18 cellular contexts compared by ENCODE assay signal in the genomic region with DNA sequence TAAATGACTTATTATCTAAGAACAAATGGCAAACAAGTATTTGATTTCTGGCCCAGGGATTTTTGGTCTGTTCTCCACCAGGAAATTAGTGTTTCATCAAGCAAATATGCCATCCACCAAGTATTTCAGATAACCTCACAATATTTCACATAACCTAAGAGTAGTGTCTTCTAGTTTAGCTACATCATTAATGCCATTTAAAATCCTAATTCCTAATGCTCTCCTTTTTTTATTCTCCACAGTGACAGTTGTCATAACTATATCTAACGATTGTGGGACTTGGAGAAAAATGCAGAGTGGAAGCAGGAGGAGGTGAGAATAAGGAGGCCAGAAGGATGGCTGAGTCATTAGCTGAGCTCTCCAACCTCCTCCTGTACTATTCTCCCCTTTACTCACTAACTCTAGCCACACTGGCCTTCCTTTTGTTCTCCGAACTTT. TPM values are rescaled to one million over a fixed set of nuclear protein-coding genes. Genes with fewer than 3 reads are reported as not detected.
DNase-seq lines count a peak whose midpoint lies in the region; ATAC-seq and TF ChIP-seq lines count a peak whose summit lies in the region.
"Had no signal": no experiment of that assay in that cellular context is flagged by ENCODE, and none has a peak within 500 bp of the region (broad histone marks: within the 10 kb centered on the region; RNA-seq: fewer than 3 reads in every experiment).

No MANE protein-coding gene starts in this region.

- intact Hi-C loops in CD4-positive, alpha-beta memory T cell (cut with micrococcal nuclease): loop anchor here (1.0 kb wide), 1 partner anchor 325 kb away; no protein-coding TSS in a partner anchor
- intact Hi-C loops in thyroid gland (cut with DNase I): no loop called here

- POLR2A ChIA-PET in CD4-positive, alpha-beta memory T cell (lab: Charles Lee; ENCODE audit: partially characterized antibody): interaction anchor here (1.4 to 3.1 kb wide), 2 partner anchors 69 to 100 kb away, joined by 4 to 27 read pairs; no protein-coding TSS in a partner anchor

- no peak for DNase-seq in CD4-positive, alpha-beta memory T cell
- DNase-seq in LHCN-M2 (ENCODE audit: low read depth): peak; percentile 75
- no peak for DNase-seq in central memory CD8-positive, alpha-beta T cell (ENCODE audit: low spot score in 2 of 2)
- DNase-seq in myocyte (ENCODE audit: low read depth): peak; percentile 62
- DNase-seq in thyroid gland: no peak
- DNase-seq in NCI-H1105 (lab: John Stamatoyannopoulos, UW): no peak
- no peak for DNase-seq in T-helper 9 cell
- no peak for DNase-seq in AG08396 (ENCODE audit: low spot score)
- DNase-seq: activated CD4-positive, alpha-beta T cell treated with anti-CD3 and anti-CD28 coated beads, Interleukin-2, amount 10 ng/mL, durations not matched to agents 24 days and 14 days; cerebellar nuclear complex; foreskin melanocyte; H9; NCI-H1092; retina; stimulated activated CD4-positive, alpha-beta T cell treated with anti-CD3 and anti-CD28 coated beads, Interleukin-4, amount 100 ng/mL, for 1 hour; T-cell had no signal

- WGBS in thyroid gland, 2 donors: 87 to 89% methylated on average over 2 of the region's 2 CpGs

- no peak for TF ChIP-seq POLR2A in thyroid gland (IDR thresholded peaks at IDR 0.05)

- no peak for ATAC-seq in central memory CD8-positive, alpha-beta T cell (replicated peaks; ENCODE audit: extremely low read depth, poor library complexity, severe bottlenecking)
- ATAC-seq: stimulated activated memory B cell treated with anti-CD40 and anti-IgM and Interleukin-4, amounts not matched to agents 10 μg/mL and 1 μg/mL and 100 μg/mL, for 72 hours; T-cell had no signal

- H3K4me3 ChIP-seq in CD4-positive, alpha-beta memory T cell (ENCODE audit: low read length in 2 of 2): no peak overlapping the region
- no peak overlapping the region for H3K4me3 ChIP-seq in thyroid gland (replicated peaks in 1 of 3)
- H3K4me3 ChIP-seq: BLaER1 had no signal

- H3K36me3 Mint-ChIP-seq in CD4-positive, alpha-beta memory T cell: no peaks in the 10 kb centered on the region
- peaks cover 8% of the 10 kb centered on the region for H3K36me3 Mint-ChIP-seq in central memory CD8-positive, alpha-beta T cell (ENCODE audit: insufficient read depth)
- H3K36me3 Mint-ChIP-seq: stimulated activated memory B cell treated with anti-CD40 and anti-IgM and Interleukin-4, amounts not matched to agents 10 μg/mL and 1 μg/mL and 100 μg/mL, for 72 hours; T-cell had no signal

- no peaks in the 10 kb centered on the region for H3K27me3 Mint-ChIP-seq in CD4-positive, alpha-beta memory T cell
- no peaks in the 10 kb centered on the region for H3K27me3 Mint-ChIP-seq in central memory CD8-positive, alpha-beta T cell
- H3K27me3 Mint-ChIP-seq: activated CD4-positive, alpha-beta T cell treated with anti-CD3 and anti-CD28 coated beads, Interleukin-2, amount 10 ng/mL, durations not matched to agents 24 days and 14 days; T-cell had no signal

- no peak overlapping the region for H3K27ac ChIP-seq in CD4-positive, alpha-beta memory T cell (ENCODE audit: low read depth, low read length)
- H3K27ac ChIP-seq in thyroid gland: no peak overlapping the region
- H3K27ac ChIP-seq: BLaER1 had no signal

- peaks cover 0 to 8% (median 1%) of the 10 kb centered on the region in 8 donors for H3K9me3 Mint-ChIP-seq in CD4-positive, alpha-beta memory T cell
- H3K9me3 Mint-ChIP-seq in central memory CD8-positive, alpha-beta T cell: no peaks in the 10 kb centered on the region

- TF ChIP-seq CTCF in thyroid gland (IDR thresholded peaks at IDR 0.05): no peak

- CTCF ChIA-PET in CD4-positive, alpha-beta memory T cell (lab: Charles Lee; ENCODE audit: partially characterized antibody): interaction anchor here (1.0 to 1.6 kb wide), 3 partner anchors 26 to 584 kb away, joined by 3 to 5 read pairs (median 4); no protein-coding TSS in a partner anchor

- no peaks in the 10 kb centered on the region for H3K27me3 ChIP-seq in CD4-positive, alpha-beta memory T cell (ENCODE audit: insufficient read depth, low read length)
- no peaks in the 10 kb centered on the region for H3K27me3 ChIP-seq in thyroid gland
- H3K27me3 ChIP-seq: BLaER1 had no signal

- H3K4me1 ChIP-seq in CD4-positive, alpha-beta memory T cell (ENCODE audit: insufficient read depth, low read length): peaks cover 76% of the 10 kb centered on the region
- H3K4me1 ChIP-seq in thyroid gland: peaks cover 0 to 7% of the 10 kb centered on the region in 2 donors

- no peaks in the 10 kb centered on the region for H3K9me3 ChIP-seq in CD4-positive, alpha-beta memory T cell (ENCODE audit: control insufficient read depth in 1 of 2, low read length in 2 of 2)
- no peaks in the 10 kb centered on the region for H3K9me3 ChIP-seq in thyroid gland

- peaks cover 34 to 86% (median 65%) of the 10 kb centered on the region in 4 donors for H3K4me1 Mint-ChIP-seq in CD4-positive, alpha-beta memory T cell
- H3K4me1 Mint-ChIP-seq in central memory CD8-positive, alpha-beta T cell: peaks cover 58% of the 10 kb centered on the region

- peak overlapping the region in 6 of 7 donors; percentile 1 to 75 (median 68) for H3K27ac Mint-ChIP-seq in CD4-positive, alpha-beta memory T cell
- H3K27ac Mint-ChIP-seq in central memory CD8-positive, alpha-beta T cell (ENCODE audit: low read depth): peak overlapping the region; percentile 4
- H3K27ac Mint-ChIP-seq: stimulated activated memory B cell treated with anti-CD40 and anti-IgM and Interleukin-4, amounts not matched to agents 10 μg/mL and 1 μg/mL and 100 μg/mL, for 72 hours had no signal

- H3K4me3 Mint-ChIP-seq in CD4-positive, alpha-beta memory T cell: peak overlapping the region in 2 of 8 donors; percentile 2 to 54
- H3K4me3 Mint-ChIP-seq in central memory CD8-positive, alpha-beta T cell: no peak overlapping the region
- H3K4me3 Mint-ChIP-seq: activated CD4-positive, alpha-beta T cell treated with anti-CD3 and anti-CD28 coated beads, Interleukin-2, amount 10 ng/mL, durations not matched to agents 24 days and 14 days; H9; stimulated activated memory B cell treated with anti-CD40 and anti-IgM and Interleukin-4, amounts not matched to agents 10 μg/mL and 1 μg/mL and 100 μg/mL, for 72 hours; T-cell had no signal

- H3K36me3 ChIP-seq in CD4-positive, alpha-beta memory T cell (ENCODE audit: insufficient read depth, low read length): no peaks in the 10 kb centered on the region
- no peaks in the 10 kb centered on the region for H3K36me3 ChIP-seq in thyroid gland
- H3K36me3 ChIP-seq: BLaER1 had no signal

RNA-seq across cellular contexts. Expression of a gene that starts 58.5 kb away (rescaled TPM):
- total RNA-seq in CD4-positive, alpha-beta memory T cell: 10 to 100 TPM; 18.4 to 20.4 TPM
- 1 to 10 TPM; 7.6 to 9.0 TPM for polyA plus RNA-seq in CD4-positive, alpha-beta memory T cell
- total RNA-seq in LHCN-M2 (2014; rRNA removed) (not detected in 2 replicates), myocyte (not detected in 2 replicates), thyroid gland (1 to 10 TPM in 1 of 4 donors, under 1 TPM in 1, not detected in 2; 0.33 to 1.5 TPM)
- polyA plus RNA-seq in LHCN-M2 (2012): 0.10 TPM
- polyA plus RNA-seq in myocyte (2012): 1.5 TPM
- total RNA-seq: H9 had no signal

Comparison
In these comparisons a context has a peak if more than half of its experiments do, and no peak if none do; other contexts are left out.
1. DNase-seq: peak in LHCN-M2 (single experiment) and myocyte (single experiment); none in CD4-positive, alpha-beta memory T cell (0 of 5), central memory CD8-positive, alpha-beta T cell (0 of 2), thyroid gland (0 of 2), NCI-H1105 (single experiment), T-helper 9 cell (single experiment) and AG08396 (single experiment).
2. RNA of a gene that starts 58.5 kb away (total RNA-seq): 18.4 to 20.4 TPM in CD4-positive, alpha-beta memory T cell; 0.33 to 1.5 TPM in thyroid gland, not detected in LHCN-M2 and not detected in myocyte; every median in the first group is over 4 times any median in the second.